ENCODE assay signal across 16 cellular contexts in genomic region chr5:175257847-175258194, GRCh38.
A peak's percentile ranks its signal among the peaks of the same experiment; 100 is the strongest.
DNase-seq lines count a peak whose midpoint lies in the region; ATAC-seq lines count a peak whose summit lies in the region.
"Had no signal": no experiment of that assay in that cellular context is flagged by ENCODE, and none has a peak within 500 bp of the region (broad histone marks: within the 10 kb centered on the region; RNA-seq: fewer than 3 reads in every experiment).

No MANE protein-coding gene starts in this region.

- no peaks in the 10 kb centered on the region for H3K36me3 Mint-ChIP-seq in activated T-helper 17 cell treated with anti-CD3 and anti-CD28 coated beads, Interleukin-2, amount 50 U/mL, for 72 hours (ENCODE audit: low read depth)
- no peaks in the 10 kb centered on the region for H3K36me3 Mint-ChIP-seq in stimulated activated effector memory CD8-positive, alpha-beta T cell treated with anti-CD3 and anti-CD28 coated beads, Interleukin-12 subunit alpha, Interleukin-12 subunit beta, amount 100 ng/mL, for 72 hours
- H3K36me3 Mint-ChIP-seq in immature natural killer cell, result no peaks in the 10 kb centered on the region
- no peaks in the 10 kb centered on the region for H3K36me3 Mint-ChIP-seq in activated naive CD4-positive, alpha-beta T cell treated with anti-CD3 and anti-CD28 coated beads, Interleukin-2, amount 10 ng/mL, durations not matched to agents 7 days and 5 days
- H3K36me3 Mint-ChIP-seq: CD14-positive monocyte; CD4-positive, alpha-beta memory T cell; IgD-negative memory B cell had no signal

- CTCF ChIA-PET in activated naive CD4-positive, alpha-beta T cell treated with anti-CD3 and anti-CD28 coated beads, Interleukin-2, amount 10 ng/mL, durations not matched to agents 7 days and 5 days (lab: Charles Lee), result interaction anchor here (1.0 kb wide), 1 partner anchor 10 kb away, joined by 3 read pairs; no protein-coding TSS in a partner anchor

- DNase-seq in stimulated activated naive CD8-positive, alpha-beta T cell treated with anti-CD3 and anti-CD28 coated beads, Interleukin-15, amount 100 ng/mL, for 72 hours, result no peak
- DNase-seq in stimulated activated naive CD8-positive, alpha-beta T cell treated with anti-CD3 and anti-CD28 coated beads, Interleukin-15, Interleukin-2, amounts not matched to agents 100 U/mL and 50 U/mL, for 24 hours, result no peak
- no peak for DNase-seq in stimulated activated effector memory CD8-positive, alpha-beta T cell treated with anti-CD3 and anti-CD28 coated beads, Interleukin-12 subunit alpha, Interleukin-12 subunit beta, amount 100 ng/mL, for 72 hours (ENCODE audit: low spot score in 2 of 2)
- DNase-seq in immature natural killer cell (no peak), GF-D8 (lab: John Stamatoyannopoulos, UW) (no peak)
- no peak for DNase-seq in activated naive CD4-positive, alpha-beta T cell treated with anti-CD3 and anti-CD28 coated beads, Interleukin-2, amount 10 ng/mL, durations not matched to agents 7 days and 5 days
- DNase-seq: CD4-positive, alpha-beta memory T cell; DMS153; DMS79 treated with DMSO at 0.1 percent for 48 hours; HCEC 1CT; HFFc6; KG1 had no signal

- H3K27ac Mint-ChIP-seq in stimulated activated naive CD8-positive, alpha-beta T cell treated with anti-CD3 and anti-CD28 coated beads, Interleukin-15, amount 100 ng/mL, for 72 hours, result no peak overlapping the region
- no peak overlapping the region for H3K27ac Mint-ChIP-seq in activated T-helper 17 cell treated with anti-CD3 and anti-CD28 coated beads, Interleukin-2, amount 50 U/mL, for 72 hours
- H3K27ac Mint-ChIP-seq in stimulated activated effector memory CD8-positive, alpha-beta T cell treated with anti-CD3 and anti-CD28 coated beads, Interleukin-12 subunit alpha, Interleukin-12 subunit beta, amount 100 ng/mL, for 72 hours, result no peak overlapping the region
- H3K27ac Mint-ChIP-seq in immature natural killer cell, result no peak overlapping the region
- H3K27ac Mint-ChIP-seq in activated naive CD4-positive, alpha-beta T cell treated with anti-CD3 and anti-CD28 coated beads, Interleukin-2, amount 10 ng/mL, durations not matched to agents 7 days and 5 days, result no peak overlapping the region
- H3K27ac Mint-ChIP-seq: CD14-positive monocyte; CD4-positive, alpha-beta memory T cell; GM23338; HFFc6 had no signal

- H3K27me3 Mint-ChIP-seq in stimulated activated naive CD8-positive, alpha-beta T cell treated with anti-CD3 and anti-CD28 coated beads, Interleukin-15, amount 100 ng/mL, for 72 hours, result peaks cover 18% of the 10 kb centered on the region
- H3K27me3 Mint-ChIP-seq in activated T-helper 17 cell treated with anti-CD3 and anti-CD28 coated beads, Interleukin-2, amount 50 U/mL, for 72 hours, result peaks cover 8% of the 10 kb centered on the region
- H3K27me3 Mint-ChIP-seq in immature natural killer cell (ENCODE audit: low read depth in 3 of 3), result peaks cover 0 to 3% (median 2%) of the 10 kb centered on the region in 3 donors
- no peaks in the 10 kb centered on the region for H3K27me3 Mint-ChIP-seq in activated naive CD4-positive, alpha-beta T cell treated with anti-CD3 and anti-CD28 coated beads, Interleukin-2, amount 10 ng/mL, durations not matched to agents 7 days and 5 days
- H3K27me3 Mint-ChIP-seq: IgD-negative memory B cell had no signal

- ATAC-seq in stimulated activated naive CD8-positive, alpha-beta T cell treated with anti-CD3 and anti-CD28 coated beads, Interleukin-15, amount 100 ng/mL, for 72 hours, result peak; percentile 62
- no peak for ATAC-seq in stimulated activated naive CD8-positive, alpha-beta T cell treated with anti-CD3 and anti-CD28 coated beads, Interleukin-15, Interleukin-2, amounts not matched to agents 100 U/mL and 50 U/mL, for 24 hours
- ATAC-seq in activated T-helper 17 cell treated with anti-CD3 and anti-CD28 coated beads, Interleukin-2, amount 50 U/mL, for 72 hours (replicated peaks), result peak; percentile 45
- peak; percentile 37 for ATAC-seq in stimulated activated effector memory CD8-positive, alpha-beta T cell treated with anti-CD3 and anti-CD28 coated beads, Interleukin-12 subunit alpha, Interleukin-12 subunit beta, amount 100 ng/mL, for 72 hours
- ATAC-seq: GM23338 had no signal

- H3K4me3 Mint-ChIP-seq in stimulated activated naive CD8-positive, alpha-beta T cell treated with anti-CD3 and anti-CD28 coated beads, Interleukin-15, amount 100 ng/mL, for 72 hours, result peak overlapping the region in 1 of 2 donors; percentile 43
- no peak overlapping the region for H3K4me3 Mint-ChIP-seq in activated T-helper 17 cell treated with anti-CD3 and anti-CD28 coated beads, Interleukin-2, amount 50 U/mL, for 72 hours
- H3K4me3 Mint-ChIP-seq in stimulated activated effector memory CD8-positive, alpha-beta T cell treated with anti-CD3 and anti-CD28 coated beads, Interleukin-12 subunit alpha, Interleukin-12 subunit beta, amount 100 ng/mL, for 72 hours, result no peak overlapping the region
- H3K4me3 Mint-ChIP-seq in immature natural killer cell, result no peak overlapping the region
- no peak overlapping the region for H3K4me3 Mint-ChIP-seq in activated naive CD4-positive, alpha-beta T cell treated with anti-CD3 and anti-CD28 coated beads, Interleukin-2, amount 10 ng/mL, durations not matched to agents 7 days and 5 days
- H3K4me3 Mint-ChIP-seq: CD14-positive monocyte; CD4-positive, alpha-beta memory T cell; GM23338; HFFc6; IgD-negative memory B cell had no signal

- H3K9me3 Mint-ChIP-seq in stimulated activated naive CD8-positive, alpha-beta T cell treated with anti-CD3 and anti-CD28 coated beads, Interleukin-15, amount 100 ng/mL, for 72 hours, result no peaks in the 10 kb centered on the region
- H3K9me3 Mint-ChIP-seq in activated T-helper 17 cell treated with anti-CD3 and anti-CD28 coated beads, Interleukin-2, amount 50 U/mL, for 72 hours, result no peaks in the 10 kb centered on the region
- H3K9me3 Mint-ChIP-seq in stimulated activated effector memory CD8-positive, alpha-beta T cell treated with anti-CD3 and anti-CD28 coated beads, Interleukin-12 subunit alpha, Interleukin-12 subunit beta, amount 100 ng/mL, for 72 hours, result peaks cover 5% of the 10 kb centered on the region
- H3K9me3 Mint-ChIP-seq in immature natural killer cell, result peaks cover 0 to 12% (median 1%) of the 10 kb centered on the region in 6 donors
- H3K9me3 Mint-ChIP-seq in activated naive CD4-positive, alpha-beta T cell treated with anti-CD3 and anti-CD28 coated beads, Interleukin-2, amount 10 ng/mL, durations not matched to agents 7 days and 5 days, result no peaks in the 10 kb centered on the region
- H3K9me3 Mint-ChIP-seq: HFFc6 had no signal

- peaks cover 9% of the 10 kb centered on the region for H3K4me1 Mint-ChIP-seq in stimulated activated naive CD8-positive, alpha-beta T cell treated with anti-CD3 and anti-CD28 coated beads, Interleukin-15, amount 100 ng/mL, for 72 hours
- H3K4me1 Mint-ChIP-seq in activated T-helper 17 cell treated with anti-CD3 and anti-CD28 coated beads, Interleukin-2, amount 50 U/mL, for 72 hours, result peaks cover 7% of the 10 kb centered on the region
- H3K4me1 Mint-ChIP-seq in stimulated activated effector memory CD8-positive, alpha-beta T cell treated with anti-CD3 and anti-CD28 coated beads, Interleukin-12 subunit alpha, Interleukin-12 subunit beta, amount 100 ng/mL, for 72 hours, result no peaks in the 10 kb centered on the region
- H3K4me1 Mint-ChIP-seq in immature natural killer cell, result no peaks in the 10 kb centered on the region
- H3K4me1 Mint-ChIP-seq in activated naive CD4-positive, alpha-beta T cell treated with anti-CD3 and anti-CD28 coated beads, Interleukin-2, amount 10 ng/mL, durations not matched to agents 7 days and 5 days, result no peaks in the 10 kb centered on the region
- H3K4me1 Mint-ChIP-seq: CD14-positive monocyte, GM23338, IgD-negative memory B cell had no signal
